8 cellular contexts compared by ENCODE assay signal in genomic region chr12:104458645-104459555, GRCh38. TPM values are rescaled to one million over a fixed set of nuclear protein-coding genes. Genes with fewer than 3 reads are reported as not detected.
DNase-seq lines count a peak whose midpoint lies in the region; ATAC-seq, FAIRE-seq and TF ChIP-seq lines count a peak whose summit lies in the region.

No MANE protein-coding gene starts in this region.

- H4K5ac ChIP-seq in H1 (ENCODE audit: insufficient read length, low read depth, low read length) = no peak overlapping the region

- ATAC-seq in Right ventricle myocardium superior (ENCODE audit: poor library complexity) (no peak), Right ventricle myocardium inferior (no peak), T-helper 17 cell (no peak), GM21737 (IDR thresholded peaks at IDR 0.05; ENCODE audit: unreplicated experiment) (no peak), HG03039 (IDR thresholded peaks at IDR 0.05; ENCODE audit: unreplicated experiment) (no peak), GM21367 (IDR thresholded peaks at IDR 0.05; ENCODE audit: unreplicated experiment) (no peak)

- no peak overlapping the region for H2BK20ac ChIP-seq in H1 (ENCODE audit: low read length)

- H3K23ac ChIP-seq in H1 (ENCODE audit: insufficient read length) = no peak overlapping the region

- H3K27me3 Mint-ChIP-seq in T-helper 17 cell = no peaks in the 10 kb centered on the region

- H3K79me1 ChIP-seq in H1 (ENCODE audit: low read depth, low read length) = peaks cover 7% of the 10 kb centered on the region

- H3K27ac ChIP-seq in H1 (ENCODE audit: low read depth, low read length) = no peak overlapping the region
- H3K27ac ChIP-seq in muscle layer of duodenum (ENCODE audit: low read length) = peak overlapping the region; percentile 84

- H4K20me1 ChIP-seq in H1 (replicated peaks in 1 of 2; ENCODE audit: control insufficient read depth in 1 of 2, insufficient read depth in 2 of 2, low read length in 2 of 2) = peaks cover 0 to 4% of the 10 kb centered on the region in 2 experiments

- POLR2A ChIA-PET in H1 (lab: Charles Lee; ENCODE audit: partially characterized antibody) = interaction anchor here (0.9 to 3.3 kb wide), 5 partner anchors 9 to 86 kb away, joined by 3 to 10 read pairs (median 4); no protein-coding TSS in a partner anchor

- CTCF ChIA-PET in H1 (lab: Charles Lee; ENCODE audit: partially characterized antibody) = interaction anchor here (0.6 to 3.4 kb wide), 10 partner anchors 7 to 624 kb away, joined by 3 to 20 read pairs (median 4); no protein-coding TSS in a partner anchor

- H3K36me3 ChIP-seq in H1 (ENCODE audit: control insufficient read depth in 2 of 4, insufficient read depth in 4 of 4, low read length in 3 of 4) (no peaks in the 10 kb centered on the region), muscle layer of duodenum (ENCODE audit: control insufficient read depth in 1 of 2, insufficient read depth in 2 of 2, low read length in 2 of 2) (no peaks in the 10 kb centered on the region)

- DNase-seq in Right ventricle myocardium superior (peak; percentile 51), Right ventricle myocardium inferior (ENCODE audit: missing footprints) (no peak), T-helper 17 cell (no peak), H1 (ENCODE audit: low read depth in 1 of 2, low spot score in 2 of 2) (peak in 1 of 2 experiments; percentile 50)

- no peak for TF ChIP-seq RAD21 in H1 (IDR thresholded peaks at IDR 0.05 in 1 of 2, conservative IDR thresholded peaks at IDR 0.05 in 1 of 2; ENCODE audit: low read depth in 2 of 2, low read length in 2 of 2)

- FAIRE-seq in H1 (lab: Jason Lieb, UNC) = no peak

- H3K27me3 ChIP-seq in H1 (replicated peaks in 1 of 4; ENCODE audit: control insufficient read depth in 3 of 4, extremely low read depth in 1 of 4, insufficient read depth in 3 of 4, low read length in 3 of 4) (peaks cover 0 to 31% (median 17%) of the 10 kb centered on the region in 4 experiments; a peak in 6 of 7 replicates), muscle layer of duodenum (ENCODE audit: low read depth, low read length) (no peaks in the 10 kb centered on the region)

- H3K9me3 ChIP-seq in T-helper 17 cell (ENCODE audit: control insufficient read depth, low read length, poor library complexity, severe bottlenecking) (no peaks in the 10 kb centered on the region), H1 (ENCODE audit: insufficient read depth in 2 of 2, low read depth in 1 of 2, low read length in 1 of 2) (no peaks in the 10 kb centered on the region), muscle layer of duodenum (ENCODE audit: control insufficient read depth in 1 of 2, low read length in 2 of 2) (no peaks in the 10 kb centered on the region)

- H3K4me3 ChIP-seq in H1 (ENCODE audit: extremely low read depth in 1 of 4, insufficient read depth in 2 of 4, low read depth in 3 of 4, low read length in 4 of 4) (peak overlapping the region; percentile 61 to 98 (median 84)), muscle layer of duodenum (ENCODE audit: low read depth in 1 of 2, low read length in 2 of 2) (peak overlapping the region; percentile 73 to 97)

- H3K79me2 ChIP-seq in H1 (ENCODE audit: control insufficient read depth in 1 of 2, insufficient read depth in 2 of 2, low read length in 2 of 2) = peaks cover 0 to 32% of the 10 kb centered on the region in 2 experiments; a peak in 2 of 4 replicates

- peaks cover 6% of the 10 kb centered on the region for H3K36me3 Mint-ChIP-seq in T-helper 17 cell (ENCODE audit: low read depth)

- peak overlapping the region; percentile 97 to 99 for H3K4me2 ChIP-seq in H1 (ENCODE audit: insufficient read depth in 1 of 2, low read depth in 2 of 2, low read length in 2 of 2)

- H4K91ac ChIP-seq in H1 (replicated peaks; ENCODE audit: insufficient read length, low read length) = no peak overlapping the region

- H3K23me2 ChIP-seq in H1 (ENCODE audit: low read depth, low read length) = peaks cover 13% of the 10 kb centered on the region

- no peak overlapping the region for H2AK5ac ChIP-seq in H1 (ENCODE audit: low read depth, low read length)

- TF ChIP-seq EP300 in H1 (IDR thresholded peaks at IDR 0.05; ENCODE audit: borderline replicate concordance in 1 of 2, low read depth in 2 of 2, low read length in 2 of 2) = no peak

- peaks cover 9 to 15% (median 11%) of the 10 kb centered on the region in 4 experiments; a peak in 6 of 7 replicates for H3K4me1 ChIP-seq in H1 (replicated peaks in 1 of 4; ENCODE audit: control insufficient read depth in 3 of 4, insufficient read depth in 4 of 4, low read length in 3 of 4)
- H3K4me1 ChIP-seq in muscle layer of duodenum (ENCODE audit: control insufficient read depth in 1 of 2, insufficient read depth in 2 of 2, low read length in 2 of 2) = peaks cover 0 to 4% of the 10 kb centered on the region in 2 donors

- H2AFZ ChIP-seq in H1 (ENCODE audit: low read length) = peak overlapping the region; percentile 20; the same call in 1 of the 2 replicates

- H2BK5ac ChIP-seq in H1 (ENCODE audit: low read depth, low read length) = no peak overlapping the region

- H3K4me3 Mint-ChIP-seq in T-helper 17 cell = peak overlapping the region; percentile 97

- H3K14ac ChIP-seq in H1 (ENCODE audit: insufficient read length) = no peak overlapping the region

- H3K4ac ChIP-seq in H1 (replicated peaks; ENCODE audit: insufficient read length, low read depth, low read length) = no peak overlapping the region

- H2BK120ac ChIP-seq in H1 (replicated peaks; ENCODE audit: low read depth, low read length) = no peak overlapping the region

- no peak overlapping the region; the same call in 1 of the 2 replicates for H3K18ac ChIP-seq in H1 (ENCODE audit: extremely low read depth, low read length)

- no peak overlapping the region for H2BK15ac ChIP-seq in H1 (ENCODE audit: low read length)

- WGBS in H1 (ENCODE audit: extremely low coverage in 1 of 2, insufficient coverage in 1 of 2, insufficient read length in 1 of 2, insufficient replicate concordance in 2 of 2, low coverage in 1 of 2, low lambda C conversion rate in 2 of 2, missing lambda C conversion rate in 1 of 2), 2 experiments = 30% methylated on average over 30 of the region's 30 CpGs; no CpG with 5 or more reads in 1 of the 2 experiments

- H3K27ac Mint-ChIP-seq in T-helper 17 cell = peak overlapping the region; percentile 99

- intact Hi-C loops in Right ventricle myocardium superior (cut with DNase I) (loop anchor here (5.0 kb wide), 1 partner anchor 77 kb away; no protein-coding TSS in a partner anchor), Right ventricle myocardium inferior (cut with DNase I) (loop anchor here (5.0 to 10.0 kb wide), 4 partner anchors 48 to 208 kb away; no protein-coding TSS in a partner anchor)

- no peak overlapping the region for H2BK12ac ChIP-seq in H1 (ENCODE audit: low read depth, low read length)

- H3K9ac ChIP-seq in H1 (replicated peaks in 1 of 4; ENCODE audit: extremely low read depth in 1 of 4, low read depth in 3 of 4, low read length in 3 of 4) = peak overlapping the region in 1 of 4 experiments; percentile 34; a peak in 3 of 7 replicates

- H3K4me1 Mint-ChIP-seq in T-helper 17 cell = peaks cover 36% of the 10 kb centered on the region

- peak overlapping the region; percentile 82 for H4K8ac ChIP-seq in H1 (ENCODE audit: extremely low read depth, insufficient read depth, low read length)

- no peak for TF ChIP-seq POLR2A in H1 (IDR thresholded peaks at IDR 0.05; ENCODE audit: control extremely low read depth in 1 of 2, low read depth in 2 of 2, low read length in 2 of 2)

- no peak overlapping the region for H3K56ac ChIP-seq in H1 (replicated peaks; ENCODE audit: insufficient read length, low read depth, low read length)

- no peak for TF ChIP-seq CTCF in H1 (IDR thresholded peaks at IDR 0.05; ENCODE audit: control extremely low read depth in 1 of 3, insufficient read depth in 1 of 3, low read depth in 1 of 3, low read length in 3 of 3)

TF ChIP-seq in H1, 55 proteins besides CTCF, POLR2A, EP300 and RAD21:
- 0 out of 4 replicates have a peak, but pooled peaks of 1 of the 2 experiments have one; percentile 34 for TF ChIP-seq SIN3A (conservative IDR thresholded peaks at IDR 0.05 in 1 of 2, IDR thresholded peaks at IDR 0.05 in 1 of 2; ENCODE audit: low read depth in 1 of 2, low read length in 2 of 2)
- peak; percentile 43 for TF ChIP-seq EZH2 (IDR thresholded peaks at IDR 0.05; ENCODE audit: low read depth, low read length, severe bottlenecking)
- 0 out of 2 replicates have a peak, but pooled peaks have one; percentile 41 for TF ChIP-seq SUZ12 (IDR thresholded peaks at IDR 0.05; ENCODE audit: low read length)
- no peak for TF ChIP-seq PHF8 (conservative IDR thresholded peaks at IDR 0.05; ENCODE audit: low read depth, low read length)

RNA-seq across cellular contexts. Expression of gene CHST11, which starts 2.2 kb away (rescaled TPM):
- total RNA-seq in Right ventricle myocardium superior (3.0 TPM), Right ventricle myocardium inferior (3.7 TPM), T-helper 17 cell (10 to 100 TPM; 76.6 to 78.3 TPM)
- 14.4 and 15.5 TPM in 2 replicates for total RNA-seq in H1 (2021; fragmentation: NEBNext Ultra II Directional; extraction: Animal tissue kit (Norgen Biotek cat#: 25700))
- polyA plus RNA-seq in H1 (2011; rRNA removed) = 20.8 and 22.7 TPM in 2 replicates
- polyA plus RNA-seq in H1 (2011; cell fraction: cytosol; rRNA removed) = 22.9 TPM
- 22.8 TPM for polyA plus RNA-seq in H1 (2011; cell fraction: nucleus; rRNA removed)
- 9.2 to 10.4 TPM (median 10.0 TPM) in 4 replicates for polyA plus RNA-seq in H1 (2012, experiment 1 of 2)
- polyA plus RNA-seq in H1 (2012, experiment 2 of 2) = 3.5 TPM
- polyA plus RNA-seq in H1 (2013, experiment 1 of 2) = 8.5 TPM
- 9.3 TPM for polyA plus RNA-seq in H1 (2013, experiment 2 of 2)
- 8.6 and 8.9 TPM in 2 replicates for polyA minus RNA-seq in H1 (2011; rRNA and poly(A)+ RNA removed)
- 11.2 TPM for polyA minus RNA-seq in H1 (2011; cell fraction: cytosol; rRNA and poly(A)+ RNA removed)
- polyA minus RNA-seq in H1 (2011; cell fraction: nucleus; rRNA and poly(A)+ RNA removed) = 19.0 TPM
